In the genomic region with DNA sequence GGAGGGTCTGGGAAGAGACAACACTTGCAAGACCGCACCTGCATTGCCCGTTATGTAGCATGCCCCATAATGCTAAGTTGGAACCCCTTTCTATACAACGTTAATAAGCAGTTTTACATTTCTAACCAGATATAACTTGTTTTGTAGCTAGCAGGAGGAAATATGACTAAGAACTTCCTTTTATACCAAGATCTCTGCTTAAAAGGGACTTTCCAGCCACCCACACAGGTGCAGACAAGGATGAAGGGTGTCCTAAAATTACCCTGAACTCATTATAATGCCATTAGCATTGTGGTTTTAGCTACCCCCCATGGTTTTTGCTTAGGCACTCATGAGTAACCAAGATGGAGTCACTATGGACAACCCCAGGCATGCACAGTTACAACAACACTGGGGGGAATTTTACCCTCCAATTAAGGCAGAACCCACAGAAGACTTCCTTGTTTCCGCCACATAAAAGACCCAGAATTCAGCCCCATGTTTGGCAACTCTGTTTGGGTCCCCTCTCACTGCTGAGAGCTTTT, we compare ENCODE assay signal across 2 cellular contexts.
TF ChIP-seq lines count a peak whose summit lies in the region.

No MANE protein-coding gene starts in this region.

TF ChIP-seq in GM23338, 12 proteins besides CTCF, POLR2A, EP300 and RAD21 (continued from another document):
- TF ChIP-seq, protein P1, sequence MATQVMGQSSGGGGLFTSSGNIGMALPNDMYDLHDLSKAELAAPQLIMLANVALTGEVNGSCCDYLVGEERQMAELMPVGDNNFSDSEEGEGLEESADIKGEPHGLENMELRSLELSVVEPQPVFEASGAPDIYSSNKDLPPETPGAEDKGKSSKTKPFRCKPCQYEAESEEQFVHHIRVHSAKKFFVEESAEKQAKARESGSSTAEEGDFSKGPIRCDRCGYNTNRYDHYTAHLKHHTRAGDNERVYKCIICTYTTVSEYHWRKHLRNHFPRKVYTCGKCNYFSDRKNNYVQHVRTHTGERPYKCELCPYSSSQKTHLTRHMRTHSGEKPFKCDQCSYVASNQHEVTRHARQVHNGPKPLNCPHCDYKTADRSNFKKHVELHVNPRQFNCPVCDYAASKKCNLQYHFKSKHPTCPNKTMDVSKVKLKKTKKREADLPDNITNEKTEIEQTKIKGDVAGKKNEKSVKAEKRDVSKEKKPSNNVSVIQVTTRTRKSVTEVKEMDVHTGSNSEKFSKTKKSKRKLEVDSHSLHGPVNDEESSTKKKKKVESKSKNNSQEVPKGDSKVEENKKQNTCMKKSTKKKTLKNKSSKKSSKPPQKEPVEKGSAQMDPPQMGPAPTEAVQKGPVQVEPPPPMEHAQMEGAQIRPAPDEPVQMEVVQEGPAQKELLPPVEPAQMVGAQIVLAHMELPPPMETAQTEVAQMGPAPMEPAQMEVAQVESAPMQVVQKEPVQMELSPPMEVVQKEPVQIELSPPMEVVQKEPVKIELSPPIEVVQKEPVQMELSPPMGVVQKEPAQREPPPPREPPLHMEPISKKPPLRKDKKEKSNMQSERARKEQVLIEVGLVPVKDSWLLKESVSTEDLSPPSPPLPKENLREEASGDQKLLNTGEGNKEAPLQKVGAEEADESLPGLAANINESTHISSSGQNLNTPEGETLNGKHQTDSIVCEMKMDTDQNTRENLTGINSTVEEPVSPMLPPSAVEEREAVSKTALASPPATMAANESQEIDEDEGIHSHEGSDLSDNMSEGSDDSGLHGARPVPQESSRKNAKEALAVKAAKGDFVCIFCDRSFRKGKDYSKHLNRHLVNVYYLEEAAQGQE (IDR thresholded peaks at IDR 0.05; ENCODE audit: unreplicated experiment) = no peak
- no peak for TF ChIP-seq STAT1 (IDR thresholded peaks at IDR 0.05; ENCODE audit: unreplicated experiment)
- TF ChIP-seq, protein P2, sequence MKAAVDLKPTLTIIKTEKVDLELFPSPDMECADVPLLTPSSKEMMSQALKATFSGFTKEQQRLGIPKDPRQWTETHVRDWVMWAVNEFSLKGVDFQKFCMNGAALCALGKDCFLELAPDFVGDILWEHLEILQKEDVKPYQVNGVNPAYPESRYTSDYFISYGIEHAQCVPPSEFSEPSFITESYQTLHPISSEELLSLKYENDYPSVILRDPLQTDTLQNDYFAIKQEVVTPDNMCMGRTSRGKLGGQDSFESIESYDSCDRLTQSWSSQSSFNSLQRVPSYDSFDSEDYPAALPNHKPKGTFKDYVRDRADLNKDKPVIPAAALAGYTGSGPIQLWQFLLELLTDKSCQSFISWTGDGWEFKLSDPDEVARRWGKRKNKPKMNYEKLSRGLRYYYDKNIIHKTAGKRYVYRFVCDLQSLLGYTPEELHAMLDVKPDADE (IDR thresholded peaks at IDR 0.05) = no peak
- TF ChIP-seq, protein P3, sequence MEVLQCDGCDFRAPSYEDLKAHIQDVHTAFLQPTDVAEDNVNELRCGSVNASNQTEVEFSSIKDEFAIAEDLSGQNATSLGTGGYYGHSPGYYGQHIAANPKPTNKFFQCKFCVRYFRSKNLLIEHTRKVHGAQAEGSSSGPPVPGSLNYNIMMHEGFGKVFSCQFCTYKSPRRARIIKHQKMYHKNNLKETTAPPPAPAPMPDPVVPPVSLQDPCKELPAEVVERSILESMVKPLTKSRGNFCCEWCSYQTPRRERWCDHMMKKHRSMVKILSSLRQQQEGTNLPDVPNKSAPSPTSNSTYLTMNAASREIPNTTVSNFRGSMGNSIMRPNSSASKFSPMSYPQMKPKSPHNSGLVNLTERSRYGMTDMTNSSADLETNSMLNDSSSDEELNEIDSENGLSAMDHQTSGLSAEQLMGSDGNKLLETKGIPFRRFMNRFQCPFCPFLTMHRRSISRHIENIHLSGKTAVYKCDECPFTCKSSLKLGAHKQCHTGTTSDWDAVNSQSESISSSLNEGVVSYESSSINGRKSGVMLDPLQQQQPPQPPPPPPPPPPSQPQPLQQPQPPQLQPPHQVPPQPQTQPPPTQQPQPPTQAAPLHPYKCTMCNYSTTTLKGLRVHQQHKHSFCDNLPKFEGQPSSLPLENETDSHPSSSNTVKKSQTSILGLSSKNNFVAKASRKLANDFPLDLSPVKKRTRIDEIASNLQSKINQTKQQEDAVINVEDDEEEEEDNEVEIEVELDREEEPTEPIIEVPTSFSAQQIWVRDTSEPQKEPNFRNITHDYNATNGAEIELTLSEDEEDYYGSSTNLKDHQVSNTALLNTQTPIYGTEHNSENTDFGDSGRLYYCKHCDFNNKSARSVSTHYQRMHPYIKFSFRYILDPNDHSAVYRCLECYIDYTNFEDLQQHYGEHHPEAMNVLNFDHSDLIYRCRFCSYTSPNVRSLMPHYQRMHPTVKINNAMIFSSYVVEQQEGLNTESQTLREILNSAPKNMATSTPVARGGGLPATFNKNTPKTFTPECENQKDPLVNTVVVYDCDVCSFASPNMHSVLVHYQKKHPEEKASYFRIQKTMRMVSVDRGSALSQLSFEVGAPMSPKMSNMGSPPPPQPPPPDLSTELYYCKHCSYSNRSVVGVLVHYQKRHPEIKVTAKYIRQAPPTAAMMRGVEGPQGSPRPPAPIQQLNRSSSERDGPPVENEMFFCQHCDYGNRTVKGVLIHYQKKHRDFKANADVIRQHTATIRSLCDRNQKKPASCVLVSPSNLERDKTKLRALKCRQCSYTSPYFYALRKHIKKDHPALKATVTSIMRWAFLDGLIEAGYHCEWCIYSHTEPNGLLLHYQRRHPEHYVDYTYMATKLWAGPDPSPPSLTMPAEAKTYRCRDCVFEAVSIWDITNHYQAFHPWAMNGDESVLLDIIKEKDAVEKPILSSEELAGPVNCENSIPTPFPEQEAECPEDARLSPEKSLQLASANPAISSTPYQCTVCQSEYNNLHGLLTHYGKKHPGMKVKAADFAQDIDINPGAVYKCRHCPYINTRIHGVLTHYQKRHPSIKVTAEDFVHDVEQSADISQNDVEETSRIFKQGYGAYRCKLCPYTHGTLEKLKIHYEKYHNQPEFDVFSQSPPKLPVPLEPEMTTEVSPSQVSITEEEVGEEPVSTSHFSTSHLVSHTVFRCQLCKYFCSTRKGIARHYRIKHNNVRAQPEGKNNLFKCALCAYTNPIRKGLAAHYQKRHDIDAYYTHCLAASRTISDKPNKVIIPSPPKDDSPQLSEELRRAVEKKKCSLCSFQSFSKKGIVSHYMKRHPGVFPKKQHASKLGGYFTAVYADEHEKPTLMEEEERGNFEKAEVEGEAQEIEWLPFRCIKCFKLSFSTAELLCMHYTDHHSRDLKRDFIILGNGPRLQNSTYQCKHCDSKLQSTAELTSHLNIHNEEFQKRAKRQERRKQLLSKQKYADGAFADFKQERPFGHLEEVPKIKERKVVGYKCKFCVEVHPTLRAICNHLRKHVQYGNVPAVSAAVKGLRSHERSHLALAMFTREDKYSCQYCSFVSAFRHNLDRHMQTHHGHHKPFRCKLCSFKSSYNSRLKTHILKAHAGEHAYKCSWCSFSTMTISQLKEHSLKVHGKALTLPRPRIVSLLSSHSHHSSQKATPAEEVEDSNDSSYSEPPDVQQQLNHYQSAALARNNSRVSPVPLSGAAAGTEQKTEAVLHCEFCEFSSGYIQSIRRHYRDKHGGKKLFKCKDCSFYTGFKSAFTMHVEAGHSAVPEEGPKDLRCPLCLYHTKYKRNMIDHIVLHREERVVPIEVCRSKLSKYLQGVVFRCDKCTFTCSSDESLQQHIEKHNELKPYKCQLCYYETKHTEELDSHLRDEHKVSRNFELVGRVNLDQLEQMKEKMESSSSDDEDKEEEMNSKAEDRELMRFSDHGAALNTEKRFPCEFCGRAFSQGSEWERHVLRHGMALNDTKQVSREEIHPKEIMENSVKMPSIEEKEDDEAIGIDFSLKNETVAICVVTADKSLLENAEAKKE (CRISPR knock-in tag; IDR thresholded peaks at IDR 0.05) = no peak
- TF ChIP-seq NANOG (IDR thresholded peaks at IDR 0.05; ENCODE audit: borderline replicate concordance) = no peak
- no peak for TF ChIP-seq JUNB (IDR thresholded peaks at IDR 0.05; ENCODE audit: unreplicated experiment)
- no peak for TF ChIP-seq ZNF331 (CRISPR knock-in tag; IDR thresholded peaks at IDR 0.05; ENCODE audit: low read depth)
- no peak for TF ChIP-seq ZNF114 (CRISPR knock-in tag; IDR thresholded peaks at IDR 0.05)

TF ChIP-seq in HepG2, 621 proteins besides CTCF, POLR2A, EP300 and RAD21 (continued from another document):
- TF ChIP-seq, protein P4, sequence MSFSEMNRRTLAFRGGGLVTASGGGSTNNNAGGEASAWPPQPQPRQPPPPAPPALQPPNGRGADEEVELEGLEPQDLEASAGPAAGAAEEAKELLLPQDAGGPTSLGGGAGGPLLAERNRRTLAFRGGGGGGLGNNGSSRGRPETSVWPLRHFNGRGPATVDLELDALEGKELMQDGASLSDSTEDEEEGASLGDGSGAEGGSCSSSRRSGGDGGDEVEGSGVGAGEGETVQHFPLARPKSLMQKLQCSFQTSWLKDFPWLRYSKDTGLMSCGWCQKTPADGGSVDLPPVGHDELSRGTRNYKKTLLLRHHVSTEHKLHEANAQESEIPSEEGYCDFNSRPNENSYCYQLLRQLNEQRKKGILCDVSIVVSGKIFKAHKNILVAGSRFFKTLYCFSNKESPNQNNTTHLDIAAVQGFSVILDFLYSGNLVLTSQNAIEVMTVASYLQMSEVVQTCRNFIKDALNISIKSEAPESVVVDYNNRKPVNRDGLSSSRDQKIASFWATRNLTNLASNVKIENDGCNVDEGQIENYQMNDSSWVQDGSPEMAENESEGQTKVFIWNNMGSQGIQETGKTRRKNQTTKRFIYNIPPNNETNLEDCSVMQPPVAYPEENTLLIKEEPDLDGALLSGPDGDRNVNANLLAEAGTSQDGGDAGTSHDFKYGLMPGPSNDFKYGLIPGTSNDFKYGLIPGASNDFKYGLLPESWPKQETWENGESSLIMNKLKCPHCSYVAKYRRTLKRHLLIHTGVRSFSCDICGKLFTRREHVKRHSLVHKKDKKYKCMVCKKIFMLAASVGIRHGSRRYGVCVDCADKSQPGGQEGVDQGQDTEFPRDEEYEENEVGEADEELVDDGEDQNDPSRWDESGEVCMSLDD (CRISPR knock-in tag; IDR thresholded peaks at IDR 0.05; ENCODE audit: borderline replicate concordance) = no peak
- TF ChIP-seq XRCC5 (optimal IDR thresholded peaks at IDR 0.05; ENCODE audit: low read length) = no peak
- TF ChIP-seq, protein P5, sequence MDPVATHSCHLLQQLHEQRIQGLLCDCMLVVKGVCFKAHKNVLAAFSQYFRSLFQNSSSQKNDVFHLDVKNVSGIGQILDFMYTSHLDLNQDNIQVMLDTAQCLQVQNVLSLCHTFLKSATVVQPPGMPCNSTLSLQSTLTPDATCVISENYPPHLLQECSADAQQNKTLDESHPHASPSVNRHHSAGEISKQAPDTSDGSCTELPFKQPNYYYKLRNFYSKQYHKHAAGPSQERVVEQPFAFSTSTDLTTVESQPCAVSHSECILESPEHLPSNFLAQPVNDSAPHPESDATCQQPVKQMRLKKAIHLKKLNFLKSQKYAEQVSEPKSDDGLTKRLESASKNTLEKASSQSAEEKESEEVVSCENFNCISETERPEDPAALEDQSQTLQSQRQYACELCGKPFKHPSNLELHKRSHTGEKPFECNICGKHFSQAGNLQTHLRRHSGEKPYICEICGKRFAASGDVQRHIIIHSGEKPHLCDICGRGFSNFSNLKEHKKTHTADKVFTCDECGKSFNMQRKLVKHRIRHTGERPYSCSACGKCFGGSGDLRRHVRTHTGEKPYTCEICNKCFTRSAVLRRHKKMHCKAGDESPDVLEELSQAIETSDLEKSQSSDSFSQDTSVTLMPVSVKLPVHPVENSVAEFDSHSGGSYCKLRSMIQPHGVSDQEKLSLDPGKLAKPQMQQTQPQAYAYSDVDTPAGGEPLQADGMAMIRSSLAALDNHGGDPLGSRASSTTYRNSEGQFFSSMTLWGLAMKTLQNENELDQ (CRISPR knock-in tag; IDR thresholded peaks at IDR 0.05; ENCODE audit: borderline replicate concordance) = no peak
- no peak for TF ChIP-seq SUZ12 (IDR thresholded peaks at IDR 0.05; ENCODE audit: low read depth, low read length)
